Comparison of ENCODE assay signal across 15 cellular contexts in genomic region chr17:57644311-57644710, GRCh38.
"Had no signal": no experiment of that assay in that cellular context is flagged by ENCODE, and none has a peak within 500 bp of the region (broad histone marks: within the 10 kb centered on the region; RNA-seq: fewer than 3 reads in every experiment).

No MANE protein-coding gene starts in this region.

- H3K36me3 ChIP-seq: transverse colon, uterus had no signal

- ATAC-seq: mucosa of descending colon had no signal

- H3K27ac Mint-ChIP-seq: activated naive CD8-positive, alpha-beta T cell; activated T-helper 1 cell treated with anti-CD3 and anti-CD28 coated beads, Interleukin-12 subunit alpha, Interleukin-12 subunit beta, Interleukin-2, Interleukin-4 antibody, amounts not matched to agents 30 ng/mL and 10 ng/mL and 1 ng/mL, durations not matched to agents 14 hours and 24 hours and 36 hours had no signal

- H3K4me1 ChIP-seq: transverse colon, uterus had no signal

- H3K4me3 ChIP-seq: mucosa of descending colon, transverse colon, uterus had no signal

- H3K9me3 Mint-ChIP-seq: activated T-helper 1 cell treated with anti-CD3 and anti-CD28 coated beads, Interleukin-12 subunit alpha, Interleukin-12 subunit beta, Interleukin-2, Interleukin-4 antibody, amounts not matched to agents 30 ng/mL and 10 ng/mL and 1 ng/mL, durations not matched to agents 14 hours and 24 hours and 36 hours had no signal

- DNase-seq: activated CD4-positive, alpha-beta T cell treated with anti-CD3 and anti-CD28 coated beads for 48 hours; activated CD4-positive, CD25-positive, alpha-beta regulatory T cell; mesenchymal stem cell; mucosa of descending colon; naive B cell; posterior cingulate gyrus; retina; stimulated activated naive CD4-positive, alpha-beta T cell treated with Interleukin-2 at 50 U/mL for 16 hours; substantia nigra; SW 1271; T-helper 9 cell; transverse colon; uterus had no signal

- H3K36me3 Mint-ChIP-seq: naive B cell had no signal

- H3K4me3 Mint-ChIP-seq: activated naive CD8-positive, alpha-beta T cell; activated T-helper 1 cell treated with anti-CD3 and anti-CD28 coated beads, Interleukin-12 subunit alpha, Interleukin-12 subunit beta, Interleukin-2, Interleukin-4 antibody, amounts not matched to agents 30 ng/mL and 10 ng/mL and 1 ng/mL, durations not matched to agents 14 hours and 24 hours and 36 hours; naive B cell had no signal

- H3K27me3 Mint-ChIP-seq: activated naive CD8-positive, alpha-beta T cell; naive B cell had no signal

- H3K27ac ChIP-seq: transverse colon, uterus had no signal

- H3K9me3 ChIP-seq: mucosa of descending colon, transverse colon, uterus had no signal
